1 cellular context compared by ENCODE assay signal in genomic region chr2:111121873-111122630, GRCh38.
A peak's percentile ranks its signal among the peaks of the same experiment; 100 is the strongest.
TF ChIP-seq lines count a peak whose summit lies in the region.

No MANE protein-coding gene starts in this region.

TF ChIP-seq in HepG2, 621 proteins besides CTCF, POLR2A, EP300 and RAD21 (continued from another document and continues in another):
- TF ChIP-seq DBP (CRISPR knock-in tag; IDR thresholded peaks at IDR 0.05; ENCODE audit: not compliant biosample characterization) (peak; percentile 74), GPBP1L1 (CRISPR knock-in tag; IDR thresholded peaks at IDR 0.05) (no peak), JDP2 (CRISPR knock-in tag; IDR thresholded peaks at IDR 0.05; ENCODE audit: borderline replicate concordance) (no peak), FOXC1 (CRISPR knock-in tag; IDR thresholded peaks at IDR 0.05; ENCODE audit: borderline replicate concordance) (no peak), EEA1 (CRISPR knock-in tag; IDR thresholded peaks at IDR 0.05; ENCODE audit: borderline replicate concordance) (no peak), ZNF44 (CRISPR knock-in tag; IDR thresholded peaks at IDR 0.05) (no peak), ZNF597 (CRISPR knock-in tag; IDR thresholded peaks at IDR 0.05) (no peak), ZNF766 (CRISPR knock-in tag; IDR thresholded peaks at IDR 0.05; ENCODE audit: borderline replicate concordance) (peak; percentile 16; the same call in 1 of the 2 replicates), ZNF841 (CRISPR knock-in tag; IDR thresholded peaks at IDR 0.05; ENCODE audit: borderline replicate concordance) (0 out of 2 replicates have a peak, but pooled peaks have one; percentile 66), SYNCRIP (IDR thresholded peaks at IDR 0.05; ENCODE audit: insufficient read depth, low read depth, low read length) (no peak), ZNF382 (CRISPR knock-in tag; IDR thresholded peaks at IDR 0.05; ENCODE audit: borderline replicate concordance) (no peak), CBX1 (IDR thresholded peaks at IDR 0.05; ENCODE audit: low read depth) (no peak), ZNF549 (CRISPR knock-in tag; IDR thresholded peaks at IDR 0.05) (no peak), U2AF1 (optimal IDR thresholded peaks at IDR 0.05; ENCODE audit: low read depth, low read length) (no peak), ZNF598 (CRISPR knock-in tag; IDR thresholded peaks at IDR 0.05; ENCODE audit: borderline replicate concordance) (no peak), SNAI1 (CRISPR knock-in tag; IDR thresholded peaks at IDR 0.05; ENCODE audit: borderline replicate concordance) (peak; percentile 18; the same call in 1 of the 2 replicates), KDM1A (CRISPR knock-in tag; IDR thresholded peaks at IDR 0.05) (no peak), ZNF292 (CRISPR knock-in tag; IDR thresholded peaks at IDR 0.05; ENCODE audit: borderline replicate concordance, low read depth) (peak; percentile 66), ZZZ3 (CRISPR knock-in tag; IDR thresholded peaks at IDR 0.05; ENCODE audit: borderline replicate concordance) (0 out of 2 replicates have a peak, but pooled peaks have one; percentile 52), THRA (CRISPR knock-in tag; IDR thresholded peaks at IDR 0.05; ENCODE audit: borderline replicate concordance) (no peak; the same call in 1 of the 2 replicates), REL (CRISPR knock-in tag; conservative IDR thresholded peaks at IDR 0.05) (peak; percentile 50; the same call in 1 of the 2 replicates), ZIK1 (CRISPR knock-in tag; IDR thresholded peaks at IDR 0.05; ENCODE audit: borderline replicate concordance, low read depth) (no peak), WIZ (CRISPR knock-in tag; IDR thresholded peaks at IDR 0.05) (no peak), TAF15 (IDR thresholded peaks at IDR 0.05; ENCODE audit: low read depth, low read length, poor library complexity, severe bottlenecking) (no peak), IRF2 (CRISPR knock-in tag; IDR thresholded peaks at IDR 0.05) (peak; percentile 32), MYC (CRISPR knock-in tag; IDR thresholded peaks at IDR 0.05; ENCODE audit: borderline replicate concordance) (0 out of 2 replicates have a peak, but pooled peaks have one; percentile 38), TCF7L2 (IDR thresholded peaks at IDR 0.05; ENCODE audit: low read depth, low read length) (no peak), ZC3H4 (CRISPR knock-in tag; IDR thresholded peaks at IDR 0.05; ENCODE audit: borderline replicate concordance) (no peak), ZNF574 (CRISPR knock-in tag; IDR thresholded peaks at IDR 0.05) (0 out of 2 replicates have a peak, but pooled peaks have one; percentile 23), MAFG (CRISPR knock-in tag; IDR thresholded peaks at IDR 0.05) (no peak), TSC22D2 (CRISPR knock-in tag; IDR thresholded peaks at IDR 0.05; ENCODE audit: borderline replicate concordance) (no peak; the same call in 1 of the 2 replicates), RNF219 (CRISPR knock-in tag; IDR thresholded peaks at IDR 0.05) (no peak), PHF8 (CRISPR knock-in tag; IDR thresholded peaks at IDR 0.05) (peak; percentile 58), RCOR2 (CRISPR knock-in tag; IDR thresholded peaks at IDR 0.05) (no peak), ZNF501 (CRISPR knock-in tag; IDR thresholded peaks at IDR 0.05) (peak; percentile 1), BORCS8-MEF2B (CRISPR knock-in tag; IDR thresholded peaks at IDR 0.05) (peak; percentile 18; the same call in 1 of the 2 replicates), ZNF34 (CRISPR knock-in tag; IDR thresholded peaks at IDR 0.05; ENCODE audit: borderline replicate concordance) (no peak), TAF1 (CRISPR knock-in tag; IDR thresholded peaks at IDR 0.05) (no peak; the same call in 1 of the 2 replicates), IKZF1 (IDR thresholded peaks at IDR 0.05) (no peak), ZNF205 (CRISPR knock-in tag; IDR thresholded peaks at IDR 0.05) (no peak), ZBTB7A (CRISPR knock-in tag; IDR thresholded peaks at IDR 0.05) (peak; percentile 40; the same call in 1 of the 2 replicates), SRSF4 (IDR thresholded peaks at IDR 0.05; ENCODE audit: low read depth, low read length, poor library complexity, severe bottlenecking) (no peak), ZBTB42 (CRISPR knock-in tag; IDR thresholded peaks at IDR 0.05) (peak; percentile 28; the same call in 1 of the 2 replicates), CBX2 (IDR thresholded peaks at IDR 0.05; ENCODE audit: low read depth, low read length) (no peak), CBX2 (CRISPR knock-in tag; IDR thresholded peaks at IDR 0.05; ENCODE audit: low read depth) (no peak), ZNF737 (CRISPR knock-in tag; IDR thresholded peaks at IDR 0.05; ENCODE audit: borderline replicate concordance) (no peak; the same call in 1 of the 2 replicates), HIVEP1 (CRISPR knock-in tag; IDR thresholded peaks at IDR 0.05) (peak; percentile 62; the same call in 1 of the 2 replicates), HNRNPH1 (optimal IDR thresholded peaks at IDR 0.05; ENCODE audit: low read depth, low read length) (no peak), GFI1 (CRISPR knock-in tag; IDR thresholded peaks at IDR 0.05; ENCODE audit: borderline replicate concordance) (no peak), SNAPC2 (CRISPR knock-in tag; IDR thresholded peaks at IDR 0.05) (no peak), TEAD2 (CRISPR knock-in tag; IDR thresholded peaks at IDR 0.05) (no peak), IRF1 (CRISPR knock-in tag; IDR thresholded peaks at IDR 0.05; ENCODE audit: low read depth) (no peak), DDIT3 (CRISPR knock-in tag; IDR thresholded peaks at IDR 0.05) (no peak), NR2C2 (CRISPR knock-in tag; IDR thresholded peaks at IDR 0.05; ENCODE audit: borderline replicate concordance) (peak; percentile 87), NFE2L2 (IDR thresholded peaks at IDR 0.05; ENCODE audit: low read length) (no peak), NCOR1 (IDR thresholded peaks at IDR 0.05; ENCODE audit: borderline replicate concordance, low read length) (no peak), SMAD3 (CRISPR knock-in tag; IDR thresholded peaks at IDR 0.05) (no peak), ZFX (CRISPR knock-in tag; IDR thresholded peaks at IDR 0.05; ENCODE audit: low read depth) (peak; percentile 62; the same call in 1 of the 2 replicates), ZNF660 (CRISPR knock-in tag; IDR thresholded peaks at IDR 0.05; ENCODE audit: borderline replicate concordance, low read depth) (peak; percentile 88; the same call in 1 of the 2 replicates), KLF11 (CRISPR knock-in tag; IDR thresholded peaks at IDR 0.05) (no peak), PTBP1 (IDR thresholded peaks at IDR 0.05; ENCODE audit: low read depth, low read length, poor library complexity, severe bottlenecking) (no peak), TBL1XR1 (IDR thresholded peaks at IDR 0.05; ENCODE audit: borderline replicate concordance, low read length, partially characterized antibody) (no peak), PLRG1 (conservative IDR thresholded peaks at IDR 0.05) (no peak), NPAS2 (CRISPR knock-in tag; IDR thresholded peaks at IDR 0.05; ENCODE audit: borderline replicate concordance) (no peak), ZNF567 (CRISPR knock-in tag; IDR thresholded peaks at IDR 0.05; ENCODE audit: borderline replicate concordance) (0 out of 2 replicates have a peak, but pooled peaks have one; percentile 40), RNF2 (conservative IDR thresholded peaks at IDR 0.05; ENCODE audit: low read depth) (peak; percentile 82), IRF9 (CRISPR knock-in tag; IDR thresholded peaks at IDR 0.05; ENCODE audit: borderline replicate concordance) (no peak), CHD2 (IDR thresholded peaks at IDR 0.05; ENCODE audit: low read depth, low read length) (0 out of 2 replicates have a peak, but pooled peaks have one; percentile 30), DPF2 (CRISPR knock-in tag; IDR thresholded peaks at IDR 0.05; ENCODE audit: borderline replicate concordance, low read depth) (no peak), EZH2 (conservative IDR thresholded peaks at IDR 0.05; ENCODE audit: low read depth, low read length) (no peak)
